In genomic region chr17:9577402-9577709, GRCh38 we compare ENCODE assay signal across 2 cellular contexts.
TF ChIP-seq lines count a peak whose summit lies in the region.

No MANE protein-coding gene starts in this region.

TF ChIP-seq in HCT116, 20 proteins besides CTCF, POLR2A, EP300 and RAD21 (continued from another document):
- TF ChIP-seq REST (IDR thresholded peaks at IDR 0.05; ENCODE audit: low read depth) (no peak), ZFX (IDR thresholded peaks at IDR 0.05) (no peak), JUND (IDR thresholded peaks at IDR 0.05) (no peak), SIN3A (IDR thresholded peaks at IDR 0.05; ENCODE audit: low read depth) (no peak), CEBPB (IDR thresholded peaks at IDR 0.05; ENCODE audit: low read depth) (no peak), ZNF274 (IDR thresholded peaks at IDR 0.05; ENCODE audit: low read depth, low read length) (no peak), EZH2 (IDR thresholded peaks at IDR 0.05) (no peak), TCF7L2 (IDR thresholded peaks at IDR 0.05; ENCODE audit: borderline replicate concordance, extremely low read depth, insufficient read depth, insufficient read length) (no peak), SP1 (IDR thresholded peaks at IDR 0.05; ENCODE audit: low read depth) (no peak)
- TF ChIP-seq, protein P1, sequence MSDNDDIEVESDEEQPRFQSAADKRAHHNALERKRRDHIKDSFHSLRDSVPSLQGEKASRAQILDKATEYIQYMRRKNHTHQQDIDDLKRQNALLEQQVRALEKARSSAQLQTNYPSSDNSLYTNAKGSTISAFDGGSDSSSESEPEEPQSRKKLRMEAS (IDR thresholded peaks at IDR 0.05): no peak

TF ChIP-seq in neural cell, 6 proteins besides CTCF, POLR2A, EP300 and RAD21 (continued from another document):
- TF ChIP-seq TAF1 (IDR thresholded peaks at IDR 0.05; ENCODE audit: low read depth) (no peak), REST (IDR thresholded peaks at IDR 0.05; ENCODE audit: borderline replicate concordance) (no peak), SMC3 (conservative IDR thresholded peaks at IDR 0.05; ENCODE audit: poor library complexity) (no peak), MXI1 (conservative IDR thresholded peaks at IDR 0.05; ENCODE audit: poor library complexity, severe bottlenecking) (no peak)
TF ChIP-seq in neural cell: peak in this region for 0.
